ENCODE assay signal across 2 cellular contexts in genomic region chr13:46087481-46087880, GRCh38.
TF ChIP-seq lines count a peak whose summit lies in the region.

No MANE protein-coding gene starts in this region.

TF ChIP-seq in A549, 52 proteins besides CTCF, POLR2A, EP300 and RAD21:
- no peak for TF ChIP-seq BCL3 (IDR thresholded peaks at IDR 0.05)
- TF ChIP-seq JUNB (IDR thresholded peaks at IDR 0.05): no peak
- TF ChIP-seq KDM5A (IDR thresholded peaks at IDR 0.05): no peak
- no peak for TF ChIP-seq ESRRA (IDR thresholded peaks at IDR 0.05; ENCODE audit: borderline replicate concordance, low read length)
- no peak for TF ChIP-seq USF2 (IDR thresholded peaks at IDR 0.05)
- no peak for TF ChIP-seq FOSL2 (IDR thresholded peaks at IDR 0.05)
- no peak for TF ChIP-seq FOSL2 (CRISPR knock-in tag; IDR thresholded peaks at IDR 0.05)
- no peak for TF ChIP-seq ZFP36 (IDR thresholded peaks at IDR 0.05; ENCODE audit: borderline replicate concordance, partially characterized antibody)
- TF ChIP-seq TP53 (CRISPR knock-in tag; IDR thresholded peaks at IDR 0.05): no peak
- no peak for TF ChIP-seq CHD2 (IDR thresholded peaks at IDR 0.05; ENCODE audit: low read length, partially characterized antibody)
- no peak for TF ChIP-seq CBX8 (IDR thresholded peaks at IDR 0.05)
- TF ChIP-seq KDM1A (IDR thresholded peaks at IDR 0.05; ENCODE audit: low read depth): no peak
- TF ChIP-seq PBX3 (IDR thresholded peaks at IDR 0.05): no peak
- no peak for TF ChIP-seq RCOR1 (IDR thresholded peaks at IDR 0.05; ENCODE audit: low read depth, low read length)
- no peak for TF ChIP-seq JUN (IDR thresholded peaks at IDR 0.05)
- no peak for TF ChIP-seq HES2 (IDR thresholded peaks at IDR 0.05)

TF ChIP-seq in GM12878, 131 proteins besides CTCF, POLR2A, EP300 and RAD21:
- no peak for TF ChIP-seq HSF1 (IDR thresholded peaks at IDR 0.05; ENCODE audit: low read depth, low read length)
- TF ChIP-seq JUNB (IDR thresholded peaks at IDR 0.05): peak; percentile 54
- TF ChIP-seq IRF3 (IDR thresholded peaks at IDR 0.05): no peak
- no peak for TF ChIP-seq CEBPZ (IDR thresholded peaks at IDR 0.05; ENCODE audit: low read depth, low read length)
- no peak for TF ChIP-seq ZSCAN29 (IDR thresholded peaks at IDR 0.05)
- no peak for TF ChIP-seq USF1 (IDR thresholded peaks at IDR 0.05; ENCODE audit: borderline replicate concordance, extremely low read length, insufficient read depth, low read depth, low read length)
- TF ChIP-seq SIX5 (IDR thresholded peaks at IDR 0.05; ENCODE audit: low read depth, low read length, severe bottlenecking): no peak
TF ChIP-seq in GM12878: peak in this region for 1.
